In genomic region chr2:18558458-18558857, GRCh38 we compare ENCODE assay signal across 1 cellular context.
TF ChIP-seq lines count a peak whose summit lies in the region.

No MANE protein-coding gene starts in this region.

TF ChIP-seq in WTC11, 78 proteins besides CTCF, POLR2A, EP300 and RAD21 (continued from another document):
- TF ChIP-seq E2F5 (CRISPR knock-in tag; IDR thresholded peaks at IDR 0.05): no peak
- no peak for TF ChIP-seq ZNF532 (CRISPR knock-in tag; IDR thresholded peaks at IDR 0.05; ENCODE audit: borderline replicate concordance)
- no peak for TF ChIP-seq CDX4 (CRISPR knock-in tag; IDR thresholded peaks at IDR 0.05; ENCODE audit: borderline replicate concordance)
- no peak for TF ChIP-seq NFE2L1 (CRISPR knock-in tag; IDR thresholded peaks at IDR 0.05)
- no peak for TF ChIP-seq ESRRA (CRISPR knock-in tag; IDR thresholded peaks at IDR 0.05; ENCODE audit: borderline replicate concordance)
- no peak for TF ChIP-seq ZNF671 (CRISPR knock-in tag; IDR thresholded peaks at IDR 0.05)
- no peak for TF ChIP-seq USF1 (CRISPR knock-in tag; IDR thresholded peaks at IDR 0.05)
- TF ChIP-seq MXD4 (CRISPR knock-in tag; IDR thresholded peaks at IDR 0.05; ENCODE audit: borderline replicate concordance): no peak
- TF ChIP-seq ARID4B (CRISPR knock-in tag; IDR thresholded peaks at IDR 0.05; ENCODE audit: borderline replicate concordance): no peak
- TF ChIP-seq FOXK1 (CRISPR knock-in tag; IDR thresholded peaks at IDR 0.05): no peak
- no peak for TF ChIP-seq SMAD3 (CRISPR knock-in tag; IDR thresholded peaks at IDR 0.05; ENCODE audit: borderline replicate concordance)
